ENCODE assay signal across 21 cellular contexts in genomic region chr12:114221136-114221838, GRCh38.
"Had no signal": no experiment of that assay in that cellular context is flagged by ENCODE, and none has a peak within 500 bp of the region (broad histone marks: within the 10 kb centered on the region; RNA-seq: fewer than 3 reads in every experiment).

No MANE protein-coding gene starts in this region.

- H3K4me3 ChIP-seq: body of pancreas, esophagus muscularis mucosa, left lung, right lobe of liver, thoracic aorta, upper lobe of left lung had no signal

- H3K27ac ChIP-seq: body of pancreas, esophagus muscularis mucosa, left lung, parathyroid adenoma, right lobe of liver, thoracic aorta, upper lobe of left lung, VCaP had no signal

- ATAC-seq: activated CD8-positive, alpha-beta T cell treated with anti-CD3 and anti-CD28 coated beads for 36 hours; body of pancreas; left lung; right lobe of liver; SK-N-SH treated with all-trans-retinoic acid at 6 μM for 48 hours; stimulated activated naive B cell treated with anti-CD40 and anti-IgM and Interleukin-4, amounts not matched to agents 10 μg/mL and 1 μg/mL and 100 μg/mL, for 72 hours had no signal

- H3K36me3 ChIP-seq: esophagus muscularis mucosa, left lung, right lobe of liver, thoracic aorta, upper lobe of left lung had no signal

- H2AFZ ChIP-seq: parathyroid adenoma had no signal

- H3K4me1 ChIP-seq: body of pancreas, left lung, parathyroid adenoma, right lobe of liver, upper lobe of left lung had no signal

- H3K9ac ChIP-seq: parathyroid adenoma had no signal

- H3K9me3 ChIP-seq: esophagus muscularis mucosa, left lung, right lobe of liver, thoracic aorta, upper lobe of left lung had no signal

- H3K79me2 ChIP-seq: parathyroid adenoma had no signal

- DNase-seq: activated CD4-positive, alpha-beta T cell treated with anti-CD3 and anti-CD28 coated beads, Interleukin-2, amount 10 ng/mL, durations not matched to agents 7 days and 5 days; activated CD4-positive, CD25-positive, alpha-beta regulatory T cell treated with anti-CD3 and anti-CD28 coated beads, Interleukin-2, amount 50 U/mL, for 72 hours; activated CD8-positive, alpha-beta T cell treated with anti-CD3 and anti-CD28 coated beads for 36 hours; activated gamma-delta T cell treated with Interleukin-2 at 50 U/mL for 16 hours; anterior cingulate cortex; body of pancreas; caudate nucleus; dermis blood vessel endothelial cell; effector memory CD4-positive, alpha-beta T cell; left lung; mammary epithelial cell; nucleus accumbens; right lobe of liver; stimulated activated CD4-positive, alpha-beta T cell treated with anti-CD3 and anti-CD28 coated beads, Interleukin-2, amount 100 ng/mL, for 24 hours; stimulated activated naive B cell treated with anti-CD40 and anti-IgM and Interleukin-4, amounts not matched to agents 10 μg/mL and 1 μg/mL and 100 μg/mL, for 72 hours; upper lobe of left lung had no signal

- H3K27me3 ChIP-seq: body of pancreas, right lobe of liver, upper lobe of left lung had no signal
